In genomic region chr4:169996379-169997245, GRCh38 we compare ENCODE assay signal across 18 cellular contexts.
"Had no signal": no experiment of that assay in that cellular context is flagged by ENCODE, and none has a peak within 500 bp of the region (broad histone marks: within the 10 kb centered on the region; RNA-seq: fewer than 3 reads in every experiment).

No MANE protein-coding gene starts in this region.

- H3K36me3 ChIP-seq: brain microvascular endothelial cell, lower lobe of right lung, spleen, thyroid gland had no signal

- H3K4me1 Mint-ChIP-seq: activated naive CD8-positive, alpha-beta T cell treated with anti-CD3 and anti-CD28 coated beads, Interleukin-2, amount 50 U/mL, for 24 hours; natural killer cell had no signal

- H3K27ac ChIP-seq: brain microvascular endothelial cell, lower lobe of right lung, spleen, thyroid gland had no signal

- ATAC-seq: activated naive CD8-positive, alpha-beta T cell treated with anti-CD3 and anti-CD28 coated beads, Interleukin-2, amount 50 U/mL, for 24 hours; left colon; lower lobe of right lung; natural killer cell; stimulated activated naive B cell treated with anti-CD40 and anti-IgM and Interleukin-4, amounts not matched to agents 10 μg/mL and 1 μg/mL and 100 μg/mL, for 72 hours had no signal

- DNase-seq: activated CD4-positive, alpha-beta T cell treated with anti-CD3 and anti-CD28 coated beads for 1 hour; activated CD4-positive, alpha-beta T cell treated with anti-CD3 and anti-CD28 coated beads, Interleukin-2, amount 50 U/mL, for 48 hours; activated naive CD8-positive, alpha-beta T cell treated with anti-CD3 and anti-CD28 coated beads, Interleukin-2, amount 50 U/mL, for 24 hours; activated T-cell treated with anti-CD3 and anti-CD28 coated beads for 4 hours; aorta; brain microvascular endothelial cell; cortex of kidney; effector CD8-positive, alpha-beta T cell; left colon; lower lobe of right lung; natural killer cell; nucleus accumbens; posterior cingulate gyrus; spleen; stimulated activated naive B cell treated with anti-CD40 and anti-IgM and Interleukin-4, amounts not matched to agents 10 μg/mL and 1 μg/mL and 100 μg/mL, for 72 hours had no signal

- H3K4me1 ChIP-seq: lower lobe of right lung, spleen had no signal

- H3K27me3 Mint-ChIP-seq: activated naive CD8-positive, alpha-beta T cell treated with anti-CD3 and anti-CD28 coated beads, Interleukin-2, amount 50 U/mL, for 24 hours had no signal

- H3K9me3 ChIP-seq: lower lobe of right lung, spleen, thyroid gland had no signal

- H3K4me3 Mint-ChIP-seq: activated naive CD8-positive, alpha-beta T cell treated with anti-CD3 and anti-CD28 coated beads, Interleukin-2, amount 50 U/mL, for 24 hours; activated T-helper 1 cell treated with anti-CD3 and anti-CD28 coated beads, Interleukin-12 subunit alpha, Interleukin-12 subunit beta, Interleukin-2, Interleukin-4 antibody, amounts not matched to agents 30 ng/mL and 10 ng/mL and 1 ng/mL, durations not matched to agents 14 hours and 24 hours and 36 hours; natural killer cell; stimulated activated naive B cell treated with anti-CD40 and anti-IgM and Interleukin-4, amounts not matched to agents 10 μg/mL and 1 μg/mL and 100 μg/mL, for 72 hours; T-helper 1 cell treated with Interleukin-12 subunit alpha and Interleukin-12 subunit beta and Interleukin-4 antibody, amounts not matched to agents 30 μg/mL and 1 μg/mL, for 36 hours had no signal

- H3K36me3 Mint-ChIP-seq: natural killer cell; stimulated activated naive B cell treated with anti-CD40 and anti-IgM and Interleukin-4, amounts not matched to agents 10 μg/mL and 1 μg/mL and 100 μg/mL, for 72 hours had no signal

- H3K27ac Mint-ChIP-seq: activated naive CD8-positive, alpha-beta T cell treated with anti-CD3 and anti-CD28 coated beads, Interleukin-2, amount 50 U/mL, for 24 hours; activated T-helper 1 cell treated with anti-CD3 and anti-CD28 coated beads, Interleukin-12 subunit alpha, Interleukin-12 subunit beta, Interleukin-2, Interleukin-4 antibody, amounts not matched to agents 30 ng/mL and 10 ng/mL and 1 ng/mL, durations not matched to agents 14 hours and 24 hours and 36 hours; natural killer cell; stimulated activated naive B cell treated with anti-CD40 and anti-IgM and Interleukin-4, amounts not matched to agents 10 μg/mL and 1 μg/mL and 100 μg/mL, for 72 hours; T-helper 1 cell treated with Interleukin-12 subunit alpha and Interleukin-12 subunit beta and Interleukin-4 antibody, amounts not matched to agents 30 μg/mL and 1 μg/mL, for 36 hours had no signal

- H3K4me3 ChIP-seq: lower lobe of right lung, spleen, thyroid gland had no signal

- H3K9me3 Mint-ChIP-seq: activated naive CD8-positive, alpha-beta T cell treated with anti-CD3 and anti-CD28 coated beads, Interleukin-2, amount 50 U/mL, for 24 hours; activated T-helper 1 cell treated with anti-CD3 and anti-CD28 coated beads, Interleukin-12 subunit alpha, Interleukin-12 subunit beta, Interleukin-2, Interleukin-4 antibody, amounts not matched to agents 30 ng/mL and 10 ng/mL and 1 ng/mL, durations not matched to agents 14 hours and 24 hours and 36 hours; natural killer cell; stimulated activated naive B cell treated with anti-CD40 and anti-IgM and Interleukin-4, amounts not matched to agents 10 μg/mL and 1 μg/mL and 100 μg/mL, for 72 hours; T-helper 1 cell treated with Interleukin-12 subunit alpha and Interleukin-12 subunit beta and Interleukin-4 antibody, amounts not matched to agents 30 μg/mL and 1 μg/mL, for 36 hours had no signal

- H3K27me3 ChIP-seq: brain microvascular endothelial cell, spleen, thyroid gland had no signal
